ENCODE assay signal across 17 cellular contexts in the genomic region with DNA sequence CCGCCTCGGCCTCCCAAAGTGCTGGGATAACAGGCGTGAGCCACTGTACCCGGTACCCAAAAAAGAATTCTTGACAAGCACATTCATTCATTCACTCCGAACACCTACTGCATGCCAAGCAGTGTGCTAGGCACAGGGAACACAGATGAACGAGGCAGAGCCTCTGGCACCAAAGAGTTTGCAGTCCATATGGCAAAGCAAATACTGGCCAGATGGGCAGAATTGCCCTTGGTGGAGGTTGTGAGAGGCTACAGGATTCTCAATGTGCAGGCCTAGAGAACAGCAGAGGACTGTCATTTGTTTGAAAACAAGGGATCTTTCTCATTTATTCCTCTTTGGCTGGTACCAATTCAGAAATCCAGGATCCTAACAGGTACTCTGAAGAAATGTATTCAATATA. TPM values are rescaled to one million over a fixed set of nuclear protein-coding genes. Genes with fewer than 3 reads are reported as not detected.
"Had no signal": no experiment of that assay in that cellular context is flagged by ENCODE, and none has a peak within 500 bp of the region (broad histone marks: within the 10 kb centered on the region; RNA-seq: fewer than 3 reads in every experiment).

No MANE protein-coding gene starts in this region.

- ATAC-seq: heart left ventricle; mucosa of descending colon; naive thymus-derived CD8-positive, alpha-beta T cell; right cardiac atrium had no signal

- DNase-seq: cortex of kidney; effector CD8-positive, alpha-beta T cell; heart left ventricle; hippocampal formation; kidney glomerular epithelial cell; mammary epithelial cell; mucosa of descending colon; naive thymus-derived CD8-positive, alpha-beta T cell; nucleus accumbens; ovary; right cardiac atrium; small intestine; stimulated activated CD4-positive, alpha-beta T cell treated with anti-CD3 and anti-CD28 coated beads, Interleukin-12 subunit alpha, Interleukin-12 subunit beta, amount 100 ng/mL, for 4 hours; stimulated activated naive CD4-positive, alpha-beta T cell; stomach; transverse colon had no signal

RNA-seq across cellular contexts. Expression of a gene that starts 45.3 kb away (rescaled TPM):
- total RNA-seq: glomerular endothelial cell had no signal
